11 cellular contexts compared by ENCODE assay signal in genomic region chr7:593324-594115, GRCh38.
DNase-seq lines count a peak whose midpoint lies in the region; ATAC-seq lines count a peak whose summit lies in the region.
"Had no signal": no experiment of that assay in that cellular context is flagged by ENCODE, and none has a peak within 500 bp of the region (broad histone marks: within the 10 kb centered on the region; RNA-seq: fewer than 3 reads in every experiment).

No MANE protein-coding gene starts in this region.

- no peak overlapping the region for H3K27ac Mint-ChIP-seq in activated CD8-positive, alpha-beta memory T cell treated with anti-CD3 and anti-CD28 coated beads, Interleukin-2, amount 10 ng/mL, durations not matched to agents 7 days and 5 days
- peak overlapping the region; percentile 16 for H3K27ac Mint-ChIP-seq in central memory CD8-positive, alpha-beta T cell (ENCODE audit: low read depth)
- peak overlapping the region; percentile 56 for H3K27ac Mint-ChIP-seq in stimulated activated effector memory CD8-positive, alpha-beta T cell treated with anti-CD3 and anti-CD28 coated beads, Interleukin-12 subunit alpha, Interleukin-12 subunit beta, amount 100 ng/mL, for 72 hours

- CTCF ChIA-PET in activated CD8-positive, alpha-beta memory T cell treated with anti-CD3 and anti-CD28 coated beads, Interleukin-2, amount 10 ng/mL, durations not matched to agents 7 days and 5 days (lab: Charles Lee) = no interaction called here

- no peak overlapping the region for H3K4me3 Mint-ChIP-seq in activated CD8-positive, alpha-beta memory T cell treated with anti-CD3 and anti-CD28 coated beads, Interleukin-2, amount 10 ng/mL, durations not matched to agents 7 days and 5 days
- no peak overlapping the region for H3K4me3 Mint-ChIP-seq in central memory CD8-positive, alpha-beta T cell
- peak overlapping the region; percentile 13 for H3K4me3 Mint-ChIP-seq in stimulated activated effector memory CD8-positive, alpha-beta T cell treated with anti-CD3 and anti-CD28 coated beads, Interleukin-12 subunit alpha, Interleukin-12 subunit beta, amount 100 ng/mL, for 72 hours

- peak; percentile 36 for DNase-seq in activated CD8-positive, alpha-beta memory T cell treated with anti-CD3 and anti-CD28 coated beads, Interleukin-2, amount 50 U/mL, for 4 hours
- no peak for DNase-seq in activated CD8-positive, alpha-beta memory T cell treated with anti-CD3 and anti-CD28 coated beads, Interleukin-2, amount 10 ng/mL, durations not matched to agents 7 days and 5 days
- DNase-seq in central memory CD8-positive, alpha-beta T cell (ENCODE audit: low spot score in 2 of 2) = no peak
- no peak for DNase-seq in stimulated activated effector memory CD8-positive, alpha-beta T cell treated with anti-CD3 and anti-CD28 coated beads, Interleukin-12 subunit alpha, Interleukin-12 subunit beta, amount 100 ng/mL, for 72 hours (ENCODE audit: low spot score in 2 of 2)
- no peak for DNase-seq in H7
- DNase-seq: kidney, MG63, PC-3 had no signal

- no peak overlapping the region for H3K4me3 ChIP-seq in H7 (ENCODE audit: insufficient read depth, low read depth, low read length)
- H3K4me3 ChIP-seq: MG63 had no signal

- peaks cover 7% of the 10 kb centered on the region for H3K4me1 Mint-ChIP-seq in activated CD8-positive, alpha-beta memory T cell treated with anti-CD3 and anti-CD28 coated beads, Interleukin-2, amount 10 ng/mL, durations not matched to agents 7 days and 5 days
- no peaks in the 10 kb centered on the region for H3K4me1 Mint-ChIP-seq in central memory CD8-positive, alpha-beta T cell
- peaks cover 46% of the 10 kb centered on the region for H3K4me1 Mint-ChIP-seq in stimulated activated effector memory CD8-positive, alpha-beta T cell treated with anti-CD3 and anti-CD28 coated beads, Interleukin-12 subunit alpha, Interleukin-12 subunit beta, amount 100 ng/mL, for 72 hours

- no peak for ATAC-seq in activated CD8-positive, alpha-beta memory T cell treated with anti-CD3 and anti-CD28 coated beads, Interleukin-2, amount 10 ng/mL, durations not matched to agents 7 days and 5 days
- peak; percentile 61 for ATAC-seq in HG03354 (IDR thresholded peaks at IDR 0.05; ENCODE audit: poor library complexity, severe bottlenecking, unreplicated experiment)
- ATAC-seq in central memory CD8-positive, alpha-beta T cell (replicated peaks; ENCODE audit: extremely low read depth, poor library complexity, severe bottlenecking) = no peak
- ATAC-seq in stimulated activated effector memory CD8-positive, alpha-beta T cell treated with anti-CD3 and anti-CD28 coated beads, Interleukin-12 subunit alpha, Interleukin-12 subunit beta, amount 100 ng/mL, for 72 hours = no peak
- ATAC-seq in HG03469 (IDR thresholded peaks at IDR 0.05; ENCODE audit: unreplicated experiment) = no peak
- no peak for ATAC-seq in GM21576 (IDR thresholded peaks at IDR 0.05; ENCODE audit: unreplicated experiment)
- ATAC-seq: PC-3 had no signal

- peaks cover 22% of the 10 kb centered on the region for H3K36me3 Mint-ChIP-seq in activated CD8-positive, alpha-beta memory T cell treated with anti-CD3 and anti-CD28 coated beads, Interleukin-2, amount 10 ng/mL, durations not matched to agents 7 days and 5 days
- H3K36me3 Mint-ChIP-seq in central memory CD8-positive, alpha-beta T cell (ENCODE audit: insufficient read depth) = peaks cover 3% of the 10 kb centered on the region
- peaks cover 24% of the 10 kb centered on the region for H3K36me3 Mint-ChIP-seq in stimulated activated effector memory CD8-positive, alpha-beta T cell treated with anti-CD3 and anti-CD28 coated beads, Interleukin-12 subunit alpha, Interleukin-12 subunit beta, amount 100 ng/mL, for 72 hours

- H3K9me3 Mint-ChIP-seq in activated CD8-positive, alpha-beta memory T cell treated with anti-CD3 and anti-CD28 coated beads, Interleukin-2, amount 10 ng/mL, durations not matched to agents 7 days and 5 days (ENCODE audit: low read depth) = peaks cover 4% of the 10 kb centered on the region
- peaks cover 6% of the 10 kb centered on the region for H3K9me3 Mint-ChIP-seq in central memory CD8-positive, alpha-beta T cell
- peaks cover 4% of the 10 kb centered on the region for H3K9me3 Mint-ChIP-seq in stimulated activated effector memory CD8-positive, alpha-beta T cell treated with anti-CD3 and anti-CD28 coated beads, Interleukin-12 subunit alpha, Interleukin-12 subunit beta, amount 100 ng/mL, for 72 hours

- no peaks in the 10 kb centered on the region for H3K27me3 ChIP-seq in H7 (ENCODE audit: control insufficient read depth, insufficient read depth, low read length)
- H3K27me3 ChIP-seq: MG63 had no signal

- H3K36me3 ChIP-seq in H7 (replicated peaks; ENCODE audit: control insufficient read depth, insufficient read depth, low read length) = peaks cover 1% of the 10 kb centered on the region
- H3K36me3 ChIP-seq: MG63 had no signal

- H3K27me3 Mint-ChIP-seq in activated CD8-positive, alpha-beta memory T cell treated with anti-CD3 and anti-CD28 coated beads, Interleukin-2, amount 10 ng/mL, durations not matched to agents 7 days and 5 days = no peaks in the 10 kb centered on the region
- no peaks in the 10 kb centered on the region for H3K27me3 Mint-ChIP-seq in central memory CD8-positive, alpha-beta T cell
